In genomic region chr20:45359406-45360148, GRCh38 we compare ENCODE assay signal across 12 cellular contexts. TPM values are rescaled to one million over a fixed set of nuclear protein-coding genes. Genes with fewer than 3 reads are reported as not detected.
DNase-seq lines count a peak whose midpoint lies in the region; ATAC-seq and TF ChIP-seq lines count a peak whose summit lies in the region.
"Had no signal": no experiment of that assay in that cellular context is flagged by ENCODE, and none has a peak within 500 bp of the region (broad histone marks: within the 10 kb centered on the region; RNA-seq: fewer than 3 reads in every experiment).

No MANE protein-coding gene starts in this region.

- peak overlapping the region; percentile 9 for H3K9ac ChIP-seq in adipocyte (ENCODE audit: low read length)

- H3K9me3 ChIP-seq in adipocyte (ENCODE audit: control insufficient read depth, low read length): no peaks in the 10 kb centered on the region
- H3K9me3 ChIP-seq in heart right ventricle: no peaks in the 10 kb centered on the region

- peaks cover 55% of the 10 kb centered on the region for H3K4me1 ChIP-seq in adipocyte (ENCODE audit: control insufficient read depth, insufficient read depth, low read length)
- H3K4me1 ChIP-seq in heart right ventricle: peaks cover 10 to 84% (median 51%) of the 10 kb centered on the region in 9 donors

- peak overlapping the region; percentile 80 to 96 (median 91) for H3K27ac ChIP-seq in heart right ventricle

- H3K4me3 ChIP-seq in adipocyte (ENCODE audit: low read length): peak overlapping the region; percentile 58
- no peak overlapping the region for H3K4me3 ChIP-seq in heart right ventricle

- DNase-seq in EH (ENCODE audit: low read depth) (peak; percentile 54), adipocyte (ENCODE audit: low read depth) (peak; percentile 25), heart right ventricle (no peak), pulmonary artery endothelial cell (ENCODE audit: low read depth, low spot score) (peak; percentile 62), NCI-H146 (lab: John Stamatoyannopoulos, UW) (no peak)
- DNase-seq: activated B cell treated with CpG ODN at 0.5 μM for 24 hours; CD8-positive, alpha-beta T cell; NCI-H510A treated with DMSO at 0.1 percent for 48 hours had no signal

- TF ChIP-seq CTCF in heart right ventricle (IDR thresholded peaks at IDR 0.05): no peak

- intact Hi-C loops in heart right ventricle (cut with DNase I): loop anchor here in 5 of 10 donors (2.0 to 5.0 kb wide), 4 partner anchors 17 to 58 kb away; partner anchors contain the start of genes DBNDD2 (in 1 of the 5) and PIGT (in 1 of the 5)

- H3K36me3 ChIP-seq in adipocyte (ENCODE audit: control insufficient read depth, insufficient read depth, low read length, severe bottlenecking) (no peaks in the 10 kb centered on the region), heart right ventricle (peaks cover 0 to under 1% (median 0%) of the 10 kb centered on the region in 9 donors)

- ATAC-seq in heart right ventricle (no peak), GM18502 (IDR thresholded peaks at IDR 0.05; ENCODE audit: poor library complexity, unreplicated experiment) (no peak), HG02938 (IDR thresholded peaks at IDR 0.05; ENCODE audit: unreplicated experiment) (no peak), GM21423 (IDR thresholded peaks at IDR 0.05; ENCODE audit: unreplicated experiment) (no peak)
- ATAC-seq: CD8-positive, alpha-beta T cell had no signal

- WGBS in heart right ventricle, 2 donors: 46 to 65% methylated on average over 9 of the region's 9 CpGs

- H3K27me3 ChIP-seq in adipocyte (replicated peaks; ENCODE audit: control insufficient read depth, insufficient read depth, low read length) (no peaks in the 10 kb centered on the region), heart right ventricle (no peaks in the 10 kb centered on the region)

RNA-seq across cellular contexts. Expression of gene SYS1, which starts 3.4 kb away (rescaled TPM):
- total RNA-seq in heart right ventricle (10 to 100 TPM; 13.9 to 27.9 (median 18.2) TPM), pulmonary artery endothelial cell (21.4 and 35.7 TPM in 2 replicates)
- 10 to 100 TPM; 11.7 to 34.5 TPM for polyA plus RNA-seq in heart right ventricle

RNA-seq across cellular contexts. Expression of gene SDC4, which starts 11.4 kb away (rescaled TPM):
- total RNA-seq in heart right ventricle (100 to 1,000 TPM in 5 of 10 donors, 10 to 100 TPM in 5; 66.9 to 161 (median 102) TPM), pulmonary artery endothelial cell (24.6 and 32.4 TPM in 2 replicates)
- 10 to 100 TPM; 48.4 to 64.5 TPM for polyA plus RNA-seq in heart right ventricle
- total RNA-seq: activated B cell treated with CpG ODN at 0.5 μM for 24 hours had no signal

RNA-seq across cellular contexts. Expression of gene TP53TG5, which starts 18.5 kb away (rescaled TPM):
- 1 to 10 TPM in 8 of 10 donors, under 1 TPM in 2; 0.59 to 2.4 (median 1.3) TPM for total RNA-seq in heart right ventricle
- polyA plus RNA-seq in heart right ventricle: 1 to 10 TPM in 1 of 2 donors, under 1 TPM in 1; 0.43 to 1.1 TPM
- total RNA-seq in pulmonary artery endothelial cell: not detected in 2 replicates
- total RNA-seq: activated B cell treated with CpG ODN at 0.5 μM for 24 hours had no signal

RNA-seq across cellular contexts. Expression of gene DBNDD2, which starts 48.5 kb away (rescaled TPM):
- total RNA-seq in heart right ventricle (100 to 1,000 TPM; 284 to 676 (median 334) TPM), pulmonary artery endothelial cell (12.6 and 17.3 TPM in 2 replicates)
- polyA plus RNA-seq in heart right ventricle: 100 to 1,000 TPM; 353 to 381 TPM

RNA-seq across cellular contexts. Expression of gene MATN4, which starts 51.5 kb away (rescaled TPM):
- total RNA-seq in heart right ventricle (under 1 TPM in 2 of 10 donors, not detected in 8; 0.24 to 0.28 TPM), pulmonary artery endothelial cell (not detected in 2 replicates)
- under 1 TPM in 1 of 2 donors, not detected in 1; 0.06 TPM for polyA plus RNA-seq in heart right ventricle
- total RNA-seq: activated B cell treated with CpG ODN at 0.5 μM for 24 hours; CD8-positive, alpha-beta T cell; left cardiac atrium had no signal

Comparison
In these comparisons a context has a peak if more than half of its experiments do, and no peak if none do; other contexts are left out.
1. DNase-seq: peak in EH (single experiment), adipocyte (single experiment) and pulmonary artery endothelial cell (single experiment); none in heart right ventricle (0 of 2) and NCI-H146 (single experiment).